Comparison of ENCODE assay signal across 9 cellular contexts in genomic region chr5:53031695-53032096, GRCh38. TPM values are rescaled to one million over a fixed set of nuclear protein-coding genes. Genes with fewer than 3 reads are reported as not detected.
DNase-seq lines count a peak whose midpoint lies in the region; ATAC-seq and TF ChIP-seq lines count a peak whose summit lies in the region.
"Had no signal": no experiment of that assay in that cellular context is flagged by ENCODE, and none has a peak within 500 bp of the region (broad histone marks: within the 10 kb centered on the region; RNA-seq: fewer than 3 reads in every experiment).

No MANE protein-coding gene starts in this region.

- no peak overlapping the region for H3K27ac Mint-ChIP-seq in effector memory CD8-positive, alpha-beta T cell
- H3K27ac Mint-ChIP-seq in stimulated activated memory B cell treated with anti-CD40 and anti-IgM and Interleukin-4, amounts not matched to agents 10 μg/mL and 1 μg/mL and 100 μg/mL, for 72 hours: no peak overlapping the region

- no peaks in the 10 kb centered on the region for H3K9me3 ChIP-seq in GM23248 (ENCODE audit: low read depth)
- H3K9me3 ChIP-seq in RWPE2 (ENCODE audit: severe bottlenecking): no peaks in the 10 kb centered on the region
- no peaks in the 10 kb centered on the region for H3K9me3 ChIP-seq in MM.1S (replicated peaks; ENCODE audit: insufficient read depth, low read length)

- H3K36me3 Mint-ChIP-seq in effector memory CD8-positive, alpha-beta T cell (ENCODE audit: insufficient read depth): no peaks in the 10 kb centered on the region
- H3K36me3 Mint-ChIP-seq in stimulated activated memory B cell treated with anti-CD40 and anti-IgM and Interleukin-4, amounts not matched to agents 10 μg/mL and 1 μg/mL and 100 μg/mL, for 72 hours: no peaks in the 10 kb centered on the region

- H4K20me1 ChIP-seq in GM23248 (ENCODE audit: insufficient read depth) (no peaks in the 10 kb centered on the region), MM.1S (ENCODE audit: insufficient read depth, low read length) (no peaks in the 10 kb centered on the region)

- no peaks in the 10 kb centered on the region for H3K27me3 Mint-ChIP-seq in effector memory CD8-positive, alpha-beta T cell
- no peaks in the 10 kb centered on the region for H3K27me3 Mint-ChIP-seq in stimulated activated memory B cell treated with anti-CD40 and anti-IgM and Interleukin-4, amounts not matched to agents 10 μg/mL and 1 μg/mL and 100 μg/mL, for 72 hours

- H3K4me2 ChIP-seq in GM23248 (ENCODE audit: unreplicated experiment): peak overlapping the region; percentile 45
- H3K4me2 ChIP-seq in MM.1S (ENCODE audit: low read depth, low read length): no peak overlapping the region

- H3K27ac ChIP-seq in GM23248: peak overlapping the region; percentile 85
- peak overlapping the region; percentile 85 for H3K27ac ChIP-seq in RWPE2 (ENCODE audit: poor library complexity, severe bottlenecking)
- H3K27ac ChIP-seq in MM.1S (ENCODE audit: low read length): no peak overlapping the region

- H3K4me1 Mint-ChIP-seq in effector memory CD8-positive, alpha-beta T cell (ENCODE audit: low read depth in 2 of 2): no peaks in the 10 kb centered on the region
- no peaks in the 10 kb centered on the region for H3K4me1 Mint-ChIP-seq in stimulated activated memory B cell treated with anti-CD40 and anti-IgM and Interleukin-4, amounts not matched to agents 10 μg/mL and 1 μg/mL and 100 μg/mL, for 72 hours

- TF ChIP-seq CTCF in RWPE2 (IDR thresholded peaks at IDR 0.05; ENCODE audit: poor library complexity, severe bottlenecking) (no peak), MM.1S (IDR thresholded peaks at IDR 0.05; ENCODE audit: low read length) (no peak)

- intact Hi-C loops in sciatic nerve (cut with DNase I): no loop called here

- H3K27me3 ChIP-seq in GM23248 (replicated peaks; ENCODE audit: insufficient read depth) (no peaks in the 10 kb centered on the region), RWPE2 (ENCODE audit: insufficient read depth, poor library complexity, severe bottlenecking) (no peaks in the 10 kb centered on the region), MM.1S (replicated peaks; ENCODE audit: insufficient read depth, low read length) (no peaks in the 10 kb centered on the region)

- H3K36me3 ChIP-seq in GM23248 (ENCODE audit: low read depth): no peaks in the 10 kb centered on the region
- peaks cover 55% of the 10 kb centered on the region for H3K36me3 ChIP-seq in RWPE2 (ENCODE audit: low read depth)
- H3K36me3 ChIP-seq in MM.1S (replicated peaks; ENCODE audit: insufficient read depth, low read length): no peaks in the 10 kb centered on the region

- peaks cover 57% of the 10 kb centered on the region for H3K4me1 ChIP-seq in GM23248 (ENCODE audit: insufficient read depth)
- H3K4me1 ChIP-seq in RWPE2 (ENCODE audit: insufficient read depth, poor library complexity, severe bottlenecking): peaks cover 72% of the 10 kb centered on the region
- H3K4me1 ChIP-seq in MM.1S (ENCODE audit: low read length): no peaks in the 10 kb centered on the region

- H3K9ac ChIP-seq in GM23248 (peak overlapping the region; percentile 60), MM.1S (ENCODE audit: low read length) (no peak overlapping the region)

- WGBS in GM23248 (ENCODE audit: low coverage in 1 of 2, low lambda C conversion rate in 2 of 2, missing lambda C conversion rate in 2 of 2), 2 experiments: 25 to 37% methylated on average over 4 of the region's 4 CpGs

- no peak overlapping the region for H3K4me3 Mint-ChIP-seq in effector memory CD8-positive, alpha-beta T cell
- no peak overlapping the region for H3K4me3 Mint-ChIP-seq in stimulated activated memory B cell treated with anti-CD40 and anti-IgM and Interleukin-4, amounts not matched to agents 10 μg/mL and 1 μg/mL and 100 μg/mL, for 72 hours

- peaks cover 81% of the 10 kb centered on the region for H3F3A ChIP-seq in GM23248 (ENCODE audit: insufficient read depth)
- H3F3A ChIP-seq in MM.1S (ENCODE audit: insufficient read depth, low read length): no peaks in the 10 kb centered on the region

- H3K79me2 ChIP-seq in GM23248 (ENCODE audit: insufficient read depth) (peaks cover 45% of the 10 kb centered on the region), MM.1S (ENCODE audit: low read length) (no peaks in the 10 kb centered on the region)

- peak; percentile 62 for ATAC-seq in RWPE2 (ENCODE audit: low read depth)
- ATAC-seq in effector memory CD8-positive, alpha-beta T cell (replicated peaks): peak; percentile 55
- peak; percentile 66 for ATAC-seq in sciatic nerve
- no peak for ATAC-seq in stimulated activated memory B cell treated with anti-CD40 and anti-IgM and Interleukin-4, amounts not matched to agents 10 μg/mL and 1 μg/mL and 100 μg/mL, for 72 hours
- no peak for ATAC-seq in GM19324 (IDR thresholded peaks at IDR 0.05; ENCODE audit: low FRiP score, unreplicated experiment)

- H3K9me3 Mint-ChIP-seq in effector memory CD8-positive, alpha-beta T cell: no peaks in the 10 kb centered on the region
- no peaks in the 10 kb centered on the region for H3K9me3 Mint-ChIP-seq in stimulated activated memory B cell treated with anti-CD40 and anti-IgM and Interleukin-4, amounts not matched to agents 10 μg/mL and 1 μg/mL and 100 μg/mL, for 72 hours

- H3K9me2 ChIP-seq in GM23248 (ENCODE audit: insufficient read depth) (no peaks in the 10 kb centered on the region), MM.1S (replicated peaks; ENCODE audit: insufficient read depth, low read length) (no peaks in the 10 kb centered on the region)

- peak overlapping the region; percentile 76 for H2AFZ ChIP-seq in GM23248
- no peak overlapping the region for H2AFZ ChIP-seq in MM.1S (ENCODE audit: low read length)

- in situ Hi-C loops in GM23248 (cut with MboI): no loop called here

- H3K4me3 ChIP-seq in GM23248 (peak overlapping the region; percentile 14; the same call in 1 of the 2 replicates), RWPE2 (ENCODE audit: severe bottlenecking) (no peak overlapping the region), MM.1S (ENCODE audit: low read length) (no peak overlapping the region)

- DNase-seq in GM23248 (peak; percentile 73), RWPE2 (ENCODE audit: low spot score) (no peak), sciatic nerve (ENCODE audit: low spot score) (no peak), NCI-H2107 treated with DMSO at 0.1 percent for 48 hours (lab: John Stamatoyannopoulos, UW; ENCODE audit: unreplicated experiment) (no peak), MM.1S (no peak)
- no peak for DNase-seq in effector memory CD8-positive, alpha-beta T cell
- DNase-seq: amygdala had no signal

RNA-seq across cellular contexts. Expression of gene ITGA2, which starts 42.5 kb away (rescaled TPM):
- total RNA-seq in GM23248 (2014; rRNA removed; shearing (Covaris generic)): 21.5 and 24.3 TPM in 2 replicates
- polyA plus RNA-seq in GM23248 (2016; fragmentation: Nextera tagmentation; extraction: Ambion mirVana): 10.3 and 10.4 TPM in 2 replicates
- 11.0 TPM for total RNA-seq in sciatic nerve

Comparison
In these comparisons a context has a peak if more than half of its experiments do, and no peak if none do; other contexts are left out.
1. ATAC-seq: peak in RWPE2 (single experiment), effector memory CD8-positive, alpha-beta T cell (single experiment) and sciatic nerve (single experiment); none in stimulated activated memory B cell treated with anti-CD40 and anti-IgM and Interleukin-4, amounts not matched to agents 10 μg/mL and 1 μg/mL and 100 μg/mL, for 72 hours (single experiment) and GM19324 (single experiment).